ENCODE assay signal across 1 cellular context in the genomic region with DNA sequence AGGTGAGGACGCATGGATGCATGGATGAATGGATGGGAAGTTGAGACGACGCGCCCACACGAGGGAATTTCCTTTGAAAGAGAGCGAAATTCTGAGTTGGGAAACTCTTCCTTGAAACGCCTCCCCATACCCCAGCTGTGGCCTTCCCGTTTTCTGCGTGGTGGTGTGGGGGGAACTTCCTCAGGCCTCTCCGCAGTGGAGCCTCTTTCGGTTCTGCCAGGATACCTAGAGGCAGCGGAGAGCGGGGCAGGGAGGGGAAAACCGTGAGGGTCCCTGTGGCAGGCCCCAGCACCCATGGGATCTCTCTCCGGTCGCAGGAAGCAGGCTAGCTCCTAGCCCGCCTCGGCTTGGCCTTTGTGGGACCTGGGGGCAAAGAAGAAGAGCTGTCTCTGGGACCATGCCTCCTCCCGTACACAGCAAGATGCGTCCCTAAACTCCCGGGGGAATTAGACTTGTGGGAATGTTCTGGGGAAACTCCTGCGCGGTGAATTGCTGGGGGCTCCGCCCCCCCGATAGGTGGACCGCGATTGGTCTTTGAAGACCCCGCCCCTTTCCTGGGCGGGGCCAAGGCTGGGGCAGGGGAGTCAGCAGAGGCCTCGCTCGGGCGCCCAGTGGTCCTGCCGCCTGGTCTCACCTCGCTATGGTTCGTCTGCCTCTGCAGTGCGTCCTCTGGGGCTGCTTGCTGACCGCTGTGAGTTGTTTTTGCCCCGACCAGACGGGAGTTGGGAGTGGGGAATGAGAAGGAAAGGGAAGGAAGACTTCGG.
TF ChIP-seq lines count a peak whose summit lies in the region.

A gene (plus strand): TSS at position 611 of the 764 bp plus-strand sequence. CDS start 30 bp downstream, at position 641.

TF ChIP-seq in HepG2, 621 proteins besides CTCF, POLR2A, EP300 and RAD21 (continued from another document and continues in another):
- TF ChIP-seq, protein P1, sequence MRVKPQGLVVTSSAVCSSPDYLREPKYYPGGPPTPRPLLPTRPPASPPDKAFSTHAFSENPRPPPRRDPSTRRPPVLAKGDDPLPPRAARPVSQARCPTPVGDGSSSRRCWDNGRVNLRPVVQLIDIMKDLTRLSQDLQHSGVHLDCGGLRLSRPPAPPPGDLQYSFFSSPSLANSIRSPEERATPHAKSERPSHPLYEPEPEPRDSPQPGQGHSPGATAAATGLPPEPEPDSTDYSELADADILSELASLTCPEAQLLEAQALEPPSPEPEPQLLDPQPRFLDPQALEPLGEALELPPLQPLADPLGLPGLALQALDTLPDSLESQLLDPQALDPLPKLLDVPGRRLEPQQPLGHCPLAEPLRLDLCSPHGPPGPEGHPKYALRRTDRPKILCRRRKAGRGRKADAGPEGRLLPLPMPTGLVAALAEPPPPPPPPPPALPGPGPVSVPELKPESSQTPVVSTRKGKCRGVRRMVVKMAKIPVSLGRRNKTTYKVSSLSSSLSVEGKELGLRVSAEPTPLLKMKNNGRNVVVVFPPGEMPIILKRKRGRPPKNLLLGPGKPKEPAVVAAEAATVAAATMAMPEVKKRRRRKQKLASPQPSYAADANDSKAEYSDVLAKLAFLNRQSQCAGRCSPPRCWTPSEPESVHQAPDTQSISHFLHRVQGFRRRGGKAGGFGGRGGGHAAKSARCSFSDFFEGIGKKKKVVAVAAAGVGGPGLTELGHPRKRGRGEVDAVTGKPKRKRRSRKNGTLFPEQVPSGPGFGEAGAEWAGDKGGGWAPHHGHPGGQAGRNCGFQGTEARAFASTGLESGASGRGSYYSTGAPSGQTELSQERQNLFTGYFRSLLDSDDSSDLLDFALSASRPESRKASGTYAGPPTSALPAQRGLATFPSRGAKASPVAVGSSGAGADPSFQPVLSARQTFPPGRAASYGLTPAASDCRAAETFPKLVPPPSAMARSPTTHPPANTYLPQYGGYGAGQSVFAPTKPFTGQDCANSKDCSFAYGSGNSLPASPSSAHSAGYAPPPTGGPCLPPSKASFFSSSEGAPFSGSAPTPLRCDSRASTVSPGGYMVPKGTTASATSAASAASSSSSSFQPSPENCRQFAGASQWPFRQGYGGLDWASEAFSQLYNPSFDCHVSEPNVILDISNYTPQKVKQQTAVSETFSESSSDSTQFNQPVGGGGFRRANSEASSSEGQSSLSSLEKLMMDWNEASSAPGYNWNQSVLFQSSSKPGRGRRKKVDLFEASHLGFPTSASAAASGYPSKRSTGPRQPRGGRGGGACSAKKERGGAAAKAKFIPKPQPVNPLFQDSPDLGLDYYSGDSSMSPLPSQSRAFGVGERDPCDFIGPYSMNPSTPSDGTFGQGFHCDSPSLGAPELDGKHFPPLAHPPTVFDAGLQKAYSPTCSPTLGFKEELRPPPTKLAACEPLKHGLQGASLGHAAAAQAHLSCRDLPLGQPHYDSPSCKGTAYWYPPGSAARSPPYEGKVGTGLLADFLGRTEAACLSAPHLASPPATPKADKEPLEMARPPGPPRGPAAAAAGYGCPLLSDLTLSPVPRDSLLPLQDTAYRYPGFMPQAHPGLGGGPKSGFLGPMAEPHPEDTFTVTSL (CRISPR knock-in tag; IDR thresholded peaks at IDR 0.05; ENCODE audit: borderline replicate concordance): no peak
- no peak for TF ChIP-seq CCAR2 (optimal IDR thresholded peaks at IDR 0.05; ENCODE audit: low read depth, low read length)
- TF ChIP-seq, protein P2, sequence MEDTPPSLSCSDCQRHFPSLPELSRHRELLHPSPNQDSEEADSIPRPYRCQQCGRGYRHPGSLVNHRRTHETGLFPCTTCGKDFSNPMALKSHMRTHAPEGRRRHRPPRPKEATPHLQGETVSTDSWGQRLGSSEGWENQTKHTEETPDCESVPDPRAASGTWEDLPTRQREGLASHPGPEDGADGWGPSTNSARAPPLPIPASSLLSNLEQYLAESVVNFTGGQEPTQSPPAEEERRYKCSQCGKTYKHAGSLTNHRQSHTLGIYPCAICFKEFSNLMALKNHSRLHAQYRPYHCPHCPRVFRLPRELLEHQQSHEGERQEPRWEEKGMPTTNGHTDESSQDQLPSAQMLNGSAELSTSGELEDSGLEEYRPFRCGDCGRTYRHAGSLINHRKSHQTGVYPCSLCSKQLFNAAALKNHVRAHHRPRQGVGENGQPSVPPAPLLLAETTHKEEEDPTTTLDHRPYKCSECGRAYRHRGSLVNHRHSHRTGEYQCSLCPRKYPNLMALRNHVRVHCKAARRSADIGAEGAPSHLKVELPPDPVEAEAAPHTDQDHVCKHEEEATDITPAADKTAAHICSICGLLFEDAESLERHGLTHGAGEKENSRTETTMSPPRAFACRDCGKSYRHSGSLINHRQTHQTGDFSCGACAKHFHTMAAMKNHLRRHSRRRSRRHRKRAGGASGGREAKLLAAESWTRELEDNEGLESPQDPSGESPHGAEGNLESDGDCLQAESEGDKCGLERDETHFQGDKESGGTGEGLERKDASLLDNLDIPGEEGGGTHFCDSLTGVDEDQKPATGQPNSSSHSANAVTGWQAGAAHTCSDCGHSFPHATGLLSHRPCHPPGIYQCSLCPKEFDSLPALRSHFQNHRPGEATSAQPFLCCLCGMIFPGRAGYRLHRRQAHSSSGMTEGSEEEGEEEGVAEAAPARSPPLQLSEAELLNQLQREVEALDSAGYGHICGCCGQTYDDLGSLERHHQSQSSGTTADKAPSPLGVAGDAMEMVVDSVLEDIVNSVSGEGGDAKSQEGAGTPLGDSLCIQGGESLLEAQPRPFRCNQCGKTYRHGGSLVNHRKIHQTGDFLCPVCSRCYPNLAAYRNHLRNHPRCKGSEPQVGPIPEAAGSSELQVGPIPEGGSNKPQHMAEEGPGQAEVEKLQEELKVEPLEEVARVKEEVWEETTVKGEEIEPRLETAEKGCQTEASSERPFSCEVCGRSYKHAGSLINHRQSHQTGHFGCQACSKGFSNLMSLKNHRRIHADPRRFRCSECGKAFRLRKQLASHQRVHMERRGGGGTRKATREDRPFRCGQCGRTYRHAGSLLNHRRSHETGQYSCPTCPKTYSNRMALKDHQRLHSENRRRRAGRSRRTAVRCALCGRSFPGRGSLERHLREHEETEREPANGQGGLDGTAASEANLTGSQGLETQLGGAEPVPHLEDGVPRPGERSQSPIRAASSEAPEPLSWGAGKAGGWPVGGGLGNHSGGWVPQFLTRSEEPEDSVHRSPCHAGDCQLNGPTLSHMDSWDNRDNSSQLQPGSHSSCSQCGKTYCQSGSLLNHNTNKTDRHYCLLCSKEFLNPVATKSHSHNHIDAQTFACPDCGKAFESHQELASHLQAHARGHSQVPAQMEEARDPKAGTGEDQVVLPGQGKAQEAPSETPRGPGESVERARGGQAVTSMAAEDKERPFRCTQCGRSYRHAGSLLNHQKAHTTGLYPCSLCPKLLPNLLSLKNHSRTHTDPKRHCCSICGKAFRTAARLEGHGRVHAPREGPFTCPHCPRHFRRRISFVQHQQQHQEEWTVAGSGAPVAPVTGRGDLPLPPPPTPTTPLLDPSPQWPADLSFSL (CRISPR knock-in tag; IDR thresholded peaks at IDR 0.05): no peak
- TF ChIP-seq, protein P3, sequence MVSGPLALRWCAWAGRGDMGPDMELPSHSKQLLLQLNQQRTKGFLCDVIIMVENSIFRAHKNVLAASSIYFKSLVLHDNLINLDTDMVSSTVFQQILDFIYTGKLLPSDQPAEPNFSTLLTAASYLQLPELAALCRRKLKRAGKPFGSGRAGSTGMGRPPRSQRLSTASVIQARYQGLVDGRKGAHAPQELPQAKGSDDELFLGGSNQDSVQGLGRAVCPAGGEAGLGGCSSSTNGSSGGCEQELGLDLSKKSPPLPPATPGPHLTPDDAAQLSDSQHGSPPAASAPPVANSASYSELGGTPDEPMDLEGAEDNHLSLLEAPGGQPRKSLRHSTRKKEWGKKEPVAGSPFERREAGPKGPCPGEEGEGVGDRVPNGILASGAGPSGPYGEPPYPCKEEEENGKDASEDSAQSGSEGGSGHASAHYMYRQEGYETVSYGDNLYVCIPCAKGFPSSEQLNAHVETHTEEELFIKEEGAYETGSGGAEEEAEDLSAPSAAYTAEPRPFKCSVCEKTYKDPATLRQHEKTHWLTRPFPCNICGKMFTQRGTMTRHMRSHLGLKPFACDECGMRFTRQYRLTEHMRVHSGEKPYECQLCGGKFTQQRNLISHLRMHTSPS (CRISPR knock-in tag; IDR thresholded peaks at IDR 0.05; ENCODE audit: low read depth): no peak
- TF ChIP-seq SOX13 (IDR thresholded peaks at IDR 0.05): no peak
- no peak for TF ChIP-seq SOX13 (CRISPR knock-in tag; conservative IDR thresholded peaks at IDR 0.05 in 1 of 2, IDR thresholded peaks at IDR 0.05 in 1 of 2)
- TF ChIP-seq, protein P4, sequence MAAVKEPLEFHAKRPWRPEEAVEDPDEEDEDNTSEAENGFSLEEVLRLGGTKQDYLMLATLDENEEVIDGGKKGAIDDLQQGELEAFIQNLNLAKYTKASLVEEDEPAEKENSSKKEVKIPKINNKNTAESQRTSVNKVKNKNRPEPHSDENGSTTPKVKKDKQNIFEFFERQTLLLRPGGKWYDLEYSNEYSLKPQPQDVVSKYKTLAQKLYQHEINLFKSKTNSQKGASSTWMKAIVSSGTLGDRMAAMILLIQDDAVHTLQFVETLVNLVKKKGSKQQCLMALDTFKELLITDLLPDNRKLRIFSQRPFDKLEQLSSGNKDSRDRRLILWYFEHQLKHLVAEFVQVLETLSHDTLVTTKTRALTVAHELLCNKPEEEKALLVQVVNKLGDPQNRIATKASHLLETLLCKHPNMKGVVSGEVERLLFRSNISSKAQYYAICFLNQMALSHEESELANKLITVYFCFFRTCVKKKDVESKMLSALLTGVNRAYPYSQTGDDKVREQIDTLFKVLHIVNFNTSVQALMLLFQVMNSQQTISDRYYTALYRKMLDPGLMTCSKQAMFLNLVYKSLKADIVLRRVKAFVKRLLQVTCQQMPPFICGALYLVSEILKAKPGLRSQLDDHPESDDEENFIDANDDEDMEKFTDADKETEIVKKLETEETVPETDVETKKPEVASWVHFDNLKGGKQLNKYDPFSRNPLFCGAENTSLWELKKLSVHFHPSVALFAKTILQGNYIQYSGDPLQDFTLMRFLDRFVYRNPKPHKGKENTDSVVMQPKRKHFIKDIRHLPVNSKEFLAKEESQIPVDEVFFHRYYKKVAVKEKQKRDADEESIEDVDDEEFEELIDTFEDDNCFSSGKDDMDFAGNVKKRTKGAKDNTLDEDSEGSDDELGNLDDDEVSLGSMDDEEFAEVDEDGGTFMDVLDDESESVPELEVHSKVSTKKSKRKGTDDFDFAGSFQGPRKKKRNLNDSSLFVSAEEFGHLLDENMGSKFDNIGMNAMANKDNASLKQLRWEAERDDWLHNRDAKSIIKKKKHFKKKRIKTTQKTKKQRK (IDR thresholded peaks at IDR 0.05; ENCODE audit: low read length): no peak
- no peak for TF ChIP-seq ZNF343 (CRISPR knock-in tag; IDR thresholded peaks at IDR 0.05)
- TF ChIP-seq FOXK2 (IDR thresholded peaks at IDR 0.05): no peak
- TF ChIP-seq AHR (CRISPR knock-in tag; IDR thresholded peaks at IDR 0.05): no peak
- TF ChIP-seq, protein P5, sequence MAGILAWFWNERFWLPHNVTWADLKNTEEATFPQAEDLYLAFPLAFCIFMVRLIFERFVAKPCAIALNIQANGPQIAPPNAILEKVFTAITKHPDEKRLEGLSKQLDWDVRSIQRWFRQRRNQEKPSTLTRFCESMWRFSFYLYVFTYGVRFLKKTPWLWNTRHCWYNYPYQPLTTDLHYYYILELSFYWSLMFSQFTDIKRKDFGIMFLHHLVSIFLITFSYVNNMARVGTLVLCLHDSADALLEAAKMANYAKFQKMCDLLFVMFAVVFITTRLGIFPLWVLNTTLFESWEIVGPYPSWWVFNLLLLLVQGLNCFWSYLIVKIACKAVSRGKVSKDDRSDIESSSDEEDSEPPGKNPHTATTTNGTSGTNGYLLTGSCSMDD (CRISPR knock-in tag; IDR thresholded peaks at IDR 0.05): no peak
- TF ChIP-seq ZNF441 (CRISPR knock-in tag; IDR thresholded peaks at IDR 0.05; ENCODE audit: borderline replicate concordance): no peak
- no peak for TF ChIP-seq HNRNPUL1 (IDR thresholded peaks at IDR 0.05; ENCODE audit: low read depth, low read length)
- TF ChIP-seq SP1 (IDR thresholded peaks at IDR 0.05): no peak
- peak; percentile 81 for TF ChIP-seq SP1 (CRISPR knock-in tag; IDR thresholded peaks at IDR 0.05)
- no peak for TF ChIP-seq FIP1L1 (IDR thresholded peaks at IDR 0.05; ENCODE audit: borderline replicate concordance, insufficient read depth, low read depth, low read length)
- 0 out of 2 replicates have a peak, but pooled peaks have one; percentile 56 for TF ChIP-seq PCBP1 (IDR thresholded peaks at IDR 0.05; ENCODE audit: borderline replicate concordance, low read depth, low read length)
- TF ChIP-seq MAFG (CRISPR knock-in tag; IDR thresholded peaks at IDR 0.05): no peak
- no peak for TF ChIP-seq SMAD9 (CRISPR knock-in tag; IDR thresholded peaks at IDR 0.05)
- TF ChIP-seq ZNF891 (CRISPR knock-in tag; IDR thresholded peaks at IDR 0.05): no peak
- TF ChIP-seq, protein P6, sequence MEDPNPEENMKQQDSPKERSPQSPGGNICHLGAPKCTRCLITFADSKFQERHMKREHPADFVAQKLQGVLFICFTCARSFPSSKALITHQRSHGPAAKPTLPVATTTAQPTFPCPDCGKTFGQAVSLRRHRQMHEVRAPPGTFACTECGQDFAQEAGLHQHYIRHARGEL (CRISPR knock-in tag; IDR thresholded peaks at IDR 0.05): no peak
- TF ChIP-seq ZKSCAN1 (IDR thresholded peaks at IDR 0.05; ENCODE audit: low read length): no peak
- TF ChIP-seq, protein P7, sequence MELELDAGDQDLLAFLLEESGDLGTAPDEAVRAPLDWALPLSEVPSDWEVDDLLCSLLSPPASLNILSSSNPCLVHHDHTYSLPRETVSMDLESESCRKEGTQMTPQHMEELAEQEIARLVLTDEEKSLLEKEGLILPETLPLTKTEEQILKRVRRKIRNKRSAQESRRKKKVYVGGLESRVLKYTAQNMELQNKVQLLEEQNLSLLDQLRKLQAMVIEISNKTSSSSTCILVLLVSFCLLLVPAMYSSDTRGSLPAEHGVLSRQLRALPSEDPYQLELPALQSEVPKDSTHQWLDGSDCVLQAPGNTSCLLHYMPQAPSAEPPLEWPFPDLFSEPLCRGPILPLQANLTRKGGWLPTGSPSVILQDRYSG (CRISPR knock-in tag; IDR thresholded peaks at IDR 0.05): no peak
- TF ChIP-seq ZFY (CRISPR knock-in tag; IDR thresholded peaks at IDR 0.05): peak; percentile 68
- TF ChIP-seq ARID2 (CRISPR knock-in tag; IDR thresholded peaks at IDR 0.05; ENCODE audit: borderline replicate concordance): no peak
- TF ChIP-seq NCOA2 (CRISPR knock-in tag; IDR thresholded peaks at IDR 0.05): no peak
- no peak for TF ChIP-seq SMYD3 (CRISPR knock-in tag; IDR thresholded peaks at IDR 0.05)
- TF ChIP-seq ZNF20 (CRISPR knock-in tag; IDR thresholded peaks at IDR 0.05): no peak
- no peak for TF ChIP-seq RFX1 (IDR thresholded peaks at IDR 0.05)
- peak; percentile 52; the same call in 1 of the 2 replicates for TF ChIP-seq ZNF230 (CRISPR knock-in tag; IDR thresholded peaks at IDR 0.05)
- no peak for TF ChIP-seq SP140L (CRISPR knock-in tag; IDR thresholded peaks at IDR 0.05; ENCODE audit: borderline replicate concordance)
- no peak for TF ChIP-seq NR3C1 (CRISPR knock-in tag; IDR thresholded peaks at IDR 0.05)
- TF ChIP-seq ZFP36 (IDR thresholded peaks at IDR 0.05; ENCODE audit: borderline replicate concordance, low read depth, low read length, partially characterized antibody): no peak
- TF ChIP-seq IKZF4 (CRISPR knock-in tag; IDR thresholded peaks at IDR 0.05; ENCODE audit: borderline replicate concordance, low read depth, not compliant biosample characterization): no peak
